ENCODE assay signal across 1 cellular context in the genomic region with DNA sequence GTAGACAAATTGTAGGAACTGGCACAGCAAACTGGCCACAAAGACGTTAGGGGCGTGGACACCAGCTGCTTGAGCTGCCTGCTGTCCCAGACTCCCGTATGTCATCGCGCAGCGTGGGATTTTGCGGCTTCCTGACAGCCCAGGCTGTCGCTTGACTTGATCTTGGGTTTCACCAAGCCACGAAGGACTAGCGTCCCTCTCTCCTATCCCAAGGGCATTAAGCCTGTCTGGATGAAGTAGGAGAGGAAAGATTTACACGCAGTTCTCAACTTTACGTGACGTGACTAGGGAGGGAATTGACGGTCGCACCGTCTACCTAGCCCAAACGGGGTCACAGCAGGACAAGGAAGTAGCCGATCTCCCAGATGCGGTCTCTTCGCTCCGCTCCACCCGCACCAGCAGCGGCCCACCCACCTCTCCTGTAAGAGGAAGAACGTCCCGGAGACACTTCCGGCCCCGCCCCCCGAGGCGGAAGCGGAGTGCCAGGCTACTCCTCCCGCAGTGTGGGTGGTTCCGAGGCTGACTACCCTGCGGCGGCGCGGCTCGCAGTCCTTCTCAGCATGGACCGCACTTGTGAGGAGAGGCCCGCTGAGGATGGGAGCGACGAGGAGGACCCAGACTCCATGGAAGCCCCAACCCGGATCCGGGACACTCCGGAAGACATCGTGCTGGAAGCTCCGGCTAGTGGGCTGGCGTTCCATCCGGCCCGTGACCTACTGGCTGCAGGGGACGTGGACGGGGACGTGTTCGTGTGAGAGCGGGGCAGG.
TF ChIP-seq lines count a peak whose summit lies in the region.

A gene with protein sequence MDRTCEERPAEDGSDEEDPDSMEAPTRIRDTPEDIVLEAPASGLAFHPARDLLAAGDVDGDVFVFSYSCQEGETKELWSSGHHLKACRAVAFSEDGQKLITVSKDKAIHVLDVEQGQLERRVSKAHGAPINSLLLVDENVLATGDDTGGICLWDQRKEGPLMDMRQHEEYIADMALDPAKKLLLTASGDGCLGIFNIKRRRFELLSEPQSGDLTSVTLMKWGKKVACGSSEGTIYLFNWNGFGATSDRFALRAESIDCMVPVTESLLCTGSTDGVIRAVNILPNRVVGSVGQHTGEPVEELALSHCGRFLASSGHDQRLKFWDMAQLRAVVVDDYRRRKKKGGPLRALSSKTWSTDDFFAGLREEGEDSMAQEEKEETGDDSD (plus strand): TSS at position 552 of the 767 bp plus-strand sequence. CDS start 9 bp downstream, at position 561.

TF ChIP-seq in HepG2, 621 proteins besides CTCF, POLR2A, EP300 and RAD21 (continued from another document and continues in another):
- TF ChIP-seq, protein P1, sequence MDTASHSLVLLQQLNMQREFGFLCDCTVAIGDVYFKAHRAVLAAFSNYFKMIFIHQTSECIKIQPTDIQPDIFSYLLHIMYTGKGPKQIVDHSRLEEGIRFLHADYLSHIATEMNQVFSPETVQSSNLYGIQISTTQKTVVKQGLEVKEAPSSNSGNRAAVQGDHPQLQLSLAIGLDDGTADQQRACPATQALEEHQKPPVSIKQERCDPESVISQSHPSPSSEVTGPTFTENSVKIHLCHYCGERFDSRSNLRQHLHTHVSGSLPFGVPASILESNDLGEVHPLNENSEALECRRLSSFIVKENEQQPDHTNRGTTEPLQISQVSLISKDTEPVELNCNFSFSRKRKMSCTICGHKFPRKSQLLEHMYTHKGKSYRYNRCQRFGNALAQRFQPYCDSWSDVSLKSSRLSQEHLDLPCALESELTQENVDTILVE (CRISPR knock-in tag; IDR thresholded peaks at IDR 0.05), result peak; percentile 48; the same call in 1 of the 2 replicates
- TF ChIP-seq ZNF543 (CRISPR knock-in tag; IDR thresholded peaks at IDR 0.05), result peak; percentile 61; the same call in 1 of the 2 replicates
- no peak for TF ChIP-seq FOXK2 (IDR thresholded peaks at IDR 0.05)
- TF ChIP-seq ZNF564 (CRISPR knock-in tag; IDR thresholded peaks at IDR 0.05), result 0 out of 2 replicates have a peak, but pooled peaks have one; percentile 69
- no peak for TF ChIP-seq PLRG1 (conservative IDR thresholded peaks at IDR 0.05)
- TF ChIP-seq TOE1 (CRISPR knock-in tag; IDR thresholded peaks at IDR 0.05), result no peak
- TF ChIP-seq, protein P2, sequence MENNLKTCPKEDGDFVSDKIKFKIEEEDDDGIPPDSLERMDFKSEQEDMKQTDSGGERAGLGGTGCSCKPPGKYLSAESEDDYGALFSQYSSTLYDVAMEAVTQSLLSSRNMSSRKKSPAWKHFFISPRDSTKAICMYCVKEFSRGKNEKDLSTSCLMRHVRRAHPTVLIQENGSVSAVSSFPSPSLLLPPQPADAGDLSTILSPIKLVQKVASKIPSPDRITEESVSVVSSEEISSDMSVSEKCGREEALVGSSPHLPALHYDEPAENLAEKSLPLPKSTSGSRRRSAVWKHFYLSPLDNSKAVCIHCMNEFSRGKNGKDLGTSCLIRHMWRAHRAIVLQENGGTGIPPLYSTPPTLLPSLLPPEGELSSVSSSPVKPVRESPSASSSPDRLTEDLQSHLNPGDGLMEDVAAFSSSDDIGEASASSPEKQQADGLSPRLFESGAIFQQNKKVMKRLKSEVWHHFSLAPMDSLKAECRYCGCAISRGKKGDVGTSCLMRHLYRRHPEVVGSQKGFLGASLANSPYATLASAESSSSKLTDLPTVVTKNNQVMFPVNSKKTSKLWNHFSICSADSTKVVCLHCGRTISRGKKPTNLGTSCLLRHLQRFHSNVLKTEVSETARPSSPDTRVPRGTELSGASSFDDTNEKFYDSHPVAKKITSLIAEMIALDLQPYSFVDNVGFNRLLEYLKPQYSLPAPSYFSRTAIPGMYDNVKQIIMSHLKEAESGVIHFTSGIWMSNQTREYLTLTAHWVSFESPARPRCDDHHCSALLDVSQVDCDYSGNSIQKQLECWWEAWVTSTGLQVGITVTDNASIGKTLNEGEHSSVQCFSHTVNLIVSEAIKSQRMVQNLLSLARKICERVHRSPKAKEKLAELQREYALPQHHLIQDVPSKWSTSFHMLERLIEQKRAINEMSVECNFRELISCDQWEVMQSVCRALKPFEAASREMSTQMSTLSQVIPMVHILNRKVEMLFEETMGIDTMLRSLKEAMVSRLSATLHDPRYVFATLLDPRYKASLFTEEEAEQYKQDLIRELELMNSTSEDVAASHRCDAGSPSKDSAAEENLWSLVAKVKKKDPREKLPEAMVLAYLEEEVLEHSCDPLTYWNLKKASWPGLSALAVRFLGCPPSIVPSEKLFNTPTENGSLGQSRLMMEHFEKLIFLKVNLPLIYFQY (CRISPR knock-in tag; IDR thresholded peaks at IDR 0.05; ENCODE audit: borderline replicate concordance), result peak; percentile 84
- peak; percentile 85; the same call in 1 of the 2 replicates for TF ChIP-seq ZNF589 (CRISPR knock-in tag; conservative IDR thresholded peaks at IDR 0.05)
- TF ChIP-seq NFYC (CRISPR knock-in tag; IDR thresholded peaks at IDR 0.05), result peak; percentile 14; the same call in 1 of the 2 replicates
- peak; percentile 91 for TF ChIP-seq ZFX (CRISPR knock-in tag; IDR thresholded peaks at IDR 0.05; ENCODE audit: low read depth)
- TF ChIP-seq KDM3A (CRISPR knock-in tag; IDR thresholded peaks at IDR 0.05; ENCODE audit: low read depth), result peak; percentile 56; the same call in 1 of the 2 replicates
- peak; percentile 55; the same call in 1 of the 2 replicates for TF ChIP-seq ZNF430 (CRISPR knock-in tag; IDR thresholded peaks at IDR 0.05)
- TF ChIP-seq, protein P3, sequence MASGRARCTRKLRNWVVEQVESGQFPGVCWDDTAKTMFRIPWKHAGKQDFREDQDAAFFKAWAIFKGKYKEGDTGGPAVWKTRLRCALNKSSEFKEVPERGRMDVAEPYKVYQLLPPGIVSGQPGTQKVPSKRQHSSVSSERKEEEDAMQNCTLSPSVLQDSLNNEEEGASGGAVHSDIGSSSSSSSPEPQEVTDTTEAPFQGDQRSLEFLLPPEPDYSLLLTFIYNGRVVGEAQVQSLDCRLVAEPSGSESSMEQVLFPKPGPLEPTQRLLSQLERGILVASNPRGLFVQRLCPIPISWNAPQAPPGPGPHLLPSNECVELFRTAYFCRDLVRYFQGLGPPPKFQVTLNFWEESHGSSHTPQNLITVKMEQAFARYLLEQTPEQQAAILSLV (CRISPR knock-in tag; IDR thresholded peaks at IDR 0.05; ENCODE audit: borderline replicate concordance), result peak; percentile 57; the same call in 1 of the 2 replicates
- TF ChIP-seq POLR2AphosphoS5 (IDR thresholded peaks at IDR 0.05; ENCODE audit: low read depth, low read length), result peak; percentile 92
- TF ChIP-seq ZNF331 (CRISPR knock-in tag; IDR thresholded peaks at IDR 0.05), result peak; percentile 8; the same call in 1 of the 2 replicates
- peak; percentile 71 for TF ChIP-seq SP5 (CRISPR knock-in tag; IDR thresholded peaks at IDR 0.05; ENCODE audit: borderline replicate concordance, low read depth)
- TF ChIP-seq ZNF772 (CRISPR knock-in tag; IDR thresholded peaks at IDR 0.05), result peak; percentile 84; the same call in 1 of the 2 replicates
- no peak for TF ChIP-seq ZNF883 (CRISPR knock-in tag; IDR thresholded peaks at IDR 0.05; ENCODE audit: not compliant biosample characterization)
- peak; percentile 71 for TF ChIP-seq MED1 (CRISPR knock-in tag; IDR thresholded peaks at IDR 0.05)
- peak; percentile 49; the same call in 1 of the 2 replicates for TF ChIP-seq MIER3 (CRISPR knock-in tag; IDR thresholded peaks at IDR 0.05; ENCODE audit: borderline replicate concordance)
- 0 out of 2 replicates have a peak, but pooled peaks have one; percentile 37 for TF ChIP-seq ZNF138 (CRISPR knock-in tag; IDR thresholded peaks at IDR 0.05; ENCODE audit: low read depth)
- peak; percentile 74 for TF ChIP-seq TEAD3 (CRISPR knock-in tag; optimal IDR thresholded peaks at IDR 0.05; ENCODE audit: borderline replicate concordance)
- peak; percentile 79 for TF ChIP-seq CBX1 (IDR thresholded peaks at IDR 0.05; ENCODE audit: low read depth)
- TF ChIP-seq, protein P4, sequence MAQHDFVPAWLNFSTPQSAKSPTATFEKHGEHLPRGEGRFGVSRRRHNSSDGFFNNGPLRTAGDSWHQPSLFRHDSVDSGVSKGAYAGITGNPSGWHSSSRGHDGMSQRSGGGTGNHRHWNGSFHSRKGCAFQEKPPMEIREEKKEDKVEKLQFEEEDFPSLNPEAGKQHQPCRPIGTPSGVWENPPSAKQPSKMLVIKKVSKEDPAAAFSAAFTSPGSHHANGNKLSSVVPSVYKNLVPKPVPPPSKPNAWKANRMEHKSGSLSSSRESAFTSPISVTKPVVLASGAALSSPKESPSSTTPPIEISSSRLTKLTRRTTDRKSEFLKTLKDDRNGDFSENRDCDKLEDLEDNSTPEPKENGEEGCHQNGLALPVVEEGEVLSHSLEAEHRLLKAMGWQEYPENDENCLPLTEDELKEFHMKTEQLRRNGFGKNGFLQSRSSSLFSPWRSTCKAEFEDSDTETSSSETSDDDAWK (CRISPR knock-in tag; IDR thresholded peaks at IDR 0.05), result no peak
- TF ChIP-seq PITX1 (CRISPR knock-in tag; IDR thresholded peaks at IDR 0.05), result 0 out of 2 replicates have a peak, but pooled peaks have one; percentile 14
- TF ChIP-seq, protein P5, sequence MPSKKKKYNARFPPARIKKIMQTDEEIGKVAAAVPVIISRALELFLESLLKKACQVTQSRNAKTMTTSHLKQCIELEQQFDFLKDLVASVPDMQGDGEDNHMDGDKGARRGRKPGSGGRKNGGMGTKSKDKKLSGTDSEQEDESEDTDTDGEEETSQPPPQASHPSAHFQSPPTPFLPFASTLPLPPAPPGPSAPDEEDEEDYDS (CRISPR knock-in tag; IDR thresholded peaks at IDR 0.05), result peak; percentile 85
- TF ChIP-seq BRD4 (CRISPR knock-in tag; IDR thresholded peaks at IDR 0.05), result no peak
- no peak for TF ChIP-seq ATRX (CRISPR knock-in tag; IDR thresholded peaks at IDR 0.05; ENCODE audit: borderline replicate concordance)
- TF ChIP-seq, protein P6, sequence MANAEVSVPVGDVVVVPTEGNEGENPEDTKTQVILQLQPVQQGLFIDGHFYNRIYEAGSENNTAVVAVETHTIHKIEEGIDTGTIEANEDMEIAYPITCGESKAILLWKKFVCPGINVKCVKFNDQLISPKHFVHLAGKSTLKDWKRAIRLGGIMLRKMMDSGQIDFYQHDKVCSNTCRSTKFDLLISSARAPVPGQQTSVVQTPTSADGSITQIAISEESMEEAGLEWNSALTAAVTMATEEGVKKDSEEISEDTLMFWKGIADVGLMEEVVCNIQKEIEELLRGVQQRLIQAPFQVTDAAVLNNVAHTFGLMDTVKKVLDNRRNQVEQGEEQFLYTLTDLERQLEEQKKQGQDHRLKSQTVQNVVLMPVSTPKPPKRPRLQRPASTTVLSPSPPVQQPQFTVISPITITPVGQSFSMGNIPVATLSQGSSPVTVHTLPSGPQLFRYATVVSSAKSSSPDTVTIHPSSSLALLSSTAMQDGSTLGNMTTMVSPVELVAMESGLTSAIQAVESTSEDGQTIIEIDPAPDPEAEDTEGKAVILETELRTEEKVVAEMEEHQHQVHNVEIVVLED (CRISPR knock-in tag; IDR thresholded peaks at IDR 0.05; ENCODE audit: borderline replicate concordance), result peak; percentile 70
- peak; percentile 63; the same call in 1 of the 2 replicates for TF ChIP-seq ARHGAP35 (CRISPR knock-in tag; IDR thresholded peaks at IDR 0.05; ENCODE audit: borderline replicate concordance)
- peak; percentile 69 for TF ChIP-seq RBM39 (IDR thresholded peaks at IDR 0.05; ENCODE audit: low read depth, low read length, poor library complexity, severe bottlenecking)
- TF ChIP-seq SIX1 (CRISPR knock-in tag; IDR thresholded peaks at IDR 0.05; ENCODE audit: borderline replicate concordance), result 0 out of 2 replicates have a peak, but pooled peaks have one; percentile 21
- peak; percentile 85; the same call in 1 of the 2 replicates for TF ChIP-seq ZNF563 (CRISPR knock-in tag; IDR thresholded peaks at IDR 0.05)
- TF ChIP-seq, protein P7, sequence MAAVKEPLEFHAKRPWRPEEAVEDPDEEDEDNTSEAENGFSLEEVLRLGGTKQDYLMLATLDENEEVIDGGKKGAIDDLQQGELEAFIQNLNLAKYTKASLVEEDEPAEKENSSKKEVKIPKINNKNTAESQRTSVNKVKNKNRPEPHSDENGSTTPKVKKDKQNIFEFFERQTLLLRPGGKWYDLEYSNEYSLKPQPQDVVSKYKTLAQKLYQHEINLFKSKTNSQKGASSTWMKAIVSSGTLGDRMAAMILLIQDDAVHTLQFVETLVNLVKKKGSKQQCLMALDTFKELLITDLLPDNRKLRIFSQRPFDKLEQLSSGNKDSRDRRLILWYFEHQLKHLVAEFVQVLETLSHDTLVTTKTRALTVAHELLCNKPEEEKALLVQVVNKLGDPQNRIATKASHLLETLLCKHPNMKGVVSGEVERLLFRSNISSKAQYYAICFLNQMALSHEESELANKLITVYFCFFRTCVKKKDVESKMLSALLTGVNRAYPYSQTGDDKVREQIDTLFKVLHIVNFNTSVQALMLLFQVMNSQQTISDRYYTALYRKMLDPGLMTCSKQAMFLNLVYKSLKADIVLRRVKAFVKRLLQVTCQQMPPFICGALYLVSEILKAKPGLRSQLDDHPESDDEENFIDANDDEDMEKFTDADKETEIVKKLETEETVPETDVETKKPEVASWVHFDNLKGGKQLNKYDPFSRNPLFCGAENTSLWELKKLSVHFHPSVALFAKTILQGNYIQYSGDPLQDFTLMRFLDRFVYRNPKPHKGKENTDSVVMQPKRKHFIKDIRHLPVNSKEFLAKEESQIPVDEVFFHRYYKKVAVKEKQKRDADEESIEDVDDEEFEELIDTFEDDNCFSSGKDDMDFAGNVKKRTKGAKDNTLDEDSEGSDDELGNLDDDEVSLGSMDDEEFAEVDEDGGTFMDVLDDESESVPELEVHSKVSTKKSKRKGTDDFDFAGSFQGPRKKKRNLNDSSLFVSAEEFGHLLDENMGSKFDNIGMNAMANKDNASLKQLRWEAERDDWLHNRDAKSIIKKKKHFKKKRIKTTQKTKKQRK (IDR thresholded peaks at IDR 0.05; ENCODE audit: low read length), result no peak
- peak; percentile 62 for TF ChIP-seq ZNF317 (CRISPR knock-in tag; IDR thresholded peaks at IDR 0.05)
- peak; percentile 63; the same call in 1 of the 2 replicates for TF ChIP-seq ZNF891 (CRISPR knock-in tag; IDR thresholded peaks at IDR 0.05)
- TF ChIP-seq SMAD9 (CRISPR knock-in tag; IDR thresholded peaks at IDR 0.05), result no peak
- TF ChIP-seq SAP130 (CRISPR knock-in tag; IDR thresholded peaks at IDR 0.05; ENCODE audit: low read depth), result peak; percentile 99
- TF ChIP-seq ZNF207 (IDR thresholded peaks at IDR 0.05; ENCODE audit: borderline replicate concordance), result no peak
- TF ChIP-seq SP1 (IDR thresholded peaks at IDR 0.05), result no peak
- TF ChIP-seq SP1 (CRISPR knock-in tag; IDR thresholded peaks at IDR 0.05), result peak; percentile 79
- peak; percentile 63; the same call in 1 of the 2 replicates for TF ChIP-seq ZNF605 (CRISPR knock-in tag; IDR thresholded peaks at IDR 0.05)
- TF ChIP-seq, protein P8, sequence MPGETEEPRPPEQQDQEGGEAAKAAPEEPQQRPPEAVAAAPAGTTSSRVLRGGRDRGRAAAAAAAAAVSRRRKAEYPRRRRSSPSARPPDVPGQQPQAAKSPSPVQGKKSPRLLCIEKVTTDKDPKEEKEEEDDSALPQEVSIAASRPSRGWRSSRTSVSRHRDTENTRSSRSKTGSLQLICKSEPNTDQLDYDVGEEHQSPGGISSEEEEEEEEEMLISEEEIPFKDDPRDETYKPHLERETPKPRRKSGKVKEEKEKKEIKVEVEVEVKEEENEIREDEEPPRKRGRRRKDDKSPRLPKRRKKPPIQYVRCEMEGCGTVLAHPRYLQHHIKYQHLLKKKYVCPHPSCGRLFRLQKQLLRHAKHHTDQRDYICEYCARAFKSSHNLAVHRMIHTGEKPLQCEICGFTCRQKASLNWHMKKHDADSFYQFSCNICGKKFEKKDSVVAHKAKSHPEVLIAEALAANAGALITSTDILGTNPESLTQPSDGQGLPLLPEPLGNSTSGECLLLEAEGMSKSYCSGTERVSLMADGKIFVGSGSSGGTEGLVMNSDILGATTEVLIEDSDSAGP (CRISPR knock-in tag; IDR thresholded peaks at IDR 0.05; ENCODE audit: borderline replicate concordance), result peak; percentile 88; the same call in 1 of the 2 replicates
- TF ChIP-seq ZBTB42 (CRISPR knock-in tag; IDR thresholded peaks at IDR 0.05), result 0 out of 2 replicates have a peak, but pooled peaks have one; percentile 46
- TF ChIP-seq ZNF263 (CRISPR knock-in tag; IDR thresholded peaks at IDR 0.05), result peak; percentile 38
- TF ChIP-seq NFKB2 (CRISPR knock-in tag; IDR thresholded peaks at IDR 0.05; ENCODE audit: borderline replicate concordance), result no peak; the same call in 1 of the 2 replicates
